19 cellular contexts compared by ENCODE assay signal in the genomic region with DNA sequence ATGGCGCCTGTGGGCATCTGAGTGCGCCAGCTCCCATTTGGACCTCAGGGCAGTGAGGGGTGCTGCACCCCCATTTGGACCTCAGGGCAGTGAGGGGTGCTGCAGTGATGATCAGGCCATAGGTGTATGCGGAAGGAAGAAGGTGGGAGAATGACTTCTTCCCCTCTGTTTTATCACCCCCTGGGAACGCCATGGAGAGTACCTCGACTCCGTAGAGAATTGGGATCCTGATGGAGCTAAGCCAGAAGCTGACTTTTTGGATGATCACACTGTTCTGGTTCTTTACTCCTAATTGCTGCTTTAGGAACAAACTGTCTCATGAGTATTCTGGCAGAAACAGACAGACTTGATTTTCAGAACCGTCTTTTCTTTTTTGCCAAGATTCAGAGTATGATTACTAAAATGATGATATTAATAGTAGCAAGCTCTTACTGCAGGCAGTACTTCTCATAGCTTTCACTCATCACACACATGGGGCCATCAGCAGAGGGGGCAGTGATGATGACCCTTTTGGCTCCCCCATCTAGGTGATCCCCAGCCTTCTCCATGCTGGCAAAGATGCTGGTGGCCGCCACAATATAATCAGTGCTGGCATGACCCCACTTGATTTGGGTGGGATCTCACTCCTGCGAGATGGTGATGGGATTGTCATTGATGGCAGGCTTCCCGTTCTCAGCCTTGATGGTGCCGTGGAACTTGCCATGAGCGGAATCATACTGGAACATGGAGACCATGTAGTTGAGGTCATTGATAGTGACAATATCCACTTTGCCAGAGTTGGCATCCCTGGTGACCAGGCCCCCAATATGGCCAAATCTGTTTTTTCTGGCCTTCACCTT. TPM values are rescaled to one million over a fixed set of nuclear protein-coding genes. Genes with fewer than 3 reads are reported as not detected.
DNase-seq lines count a peak whose midpoint lies in the region; ATAC-seq and TF ChIP-seq lines count a peak whose summit lies in the region.
"Had no signal": no experiment of that assay in that cellular context is flagged by ENCODE, and none has a peak within 500 bp of the region (broad histone marks: within the 10 kb centered on the region; RNA-seq: fewer than 3 reads in every experiment).

No MANE protein-coding gene starts in this region.

- H3K9me3 ChIP-seq in esophagus muscularis mucosa (no peaks in the 10 kb centered on the region), trophoblast cell (ENCODE audit: insufficient read depth, low read depth, low read length) (peaks cover 3% of the 10 kb centered on the region), transverse colon (no peaks in the 10 kb centered on the region)
- H3K9me3 ChIP-seq: SJCRH30 had no signal

- no peak overlapping the region for H4K8ac ChIP-seq in trophoblast cell (ENCODE audit: low read depth, low read length)

- intact Hi-C loops in left ventricle myocardium superior (cut with micrococcal nuclease), result no loop called here
- intact Hi-C loops in Right ventricle myocardium inferior (cut with DNase I), result no loop called here
- intact Hi-C loops in esophagus muscularis mucosa (cut with DNase I), result no loop called here
- intact Hi-C loops in transverse colon (cut with DNase I; ENCODE audit: low total_unique reads), result no loop called here

- no peak overlapping the region for H2AFZ ChIP-seq in trophoblast cell (ENCODE audit: insufficient read depth, low read length, poor library complexity)

- no peak overlapping the region for H3K18ac ChIP-seq in trophoblast cell (ENCODE audit: low read length)

- no peak for TF ChIP-seq CTCF in esophagus muscularis mucosa (IDR thresholded peaks at IDR 0.05)
- no peak for TF ChIP-seq CTCF in transverse colon (IDR thresholded peaks at IDR 0.05)

- H3K27me3 ChIP-seq in esophagus muscularis mucosa, result no peaks in the 10 kb centered on the region
- no peaks in the 10 kb centered on the region for H3K27me3 ChIP-seq in trophoblast cell (ENCODE audit: insufficient read depth, low read length)
- no peaks in the 10 kb centered on the region for H3K27me3 ChIP-seq in transverse colon
- H3K27me3 ChIP-seq: MG63, SJCRH30 had no signal

- H3K4ac ChIP-seq in trophoblast cell (ENCODE audit: low read depth, low read length), result no peak overlapping the region

- no peaks in the 10 kb centered on the region for H3K79me2 ChIP-seq in trophoblast cell (ENCODE audit: control insufficient read depth, insufficient read depth, low read length, poor library complexity)

- H3K4me2 ChIP-seq in trophoblast cell (ENCODE audit: low read length), result no peak overlapping the region

- ATAC-seq in left ventricle myocardium superior (peak; percentile 28), Right ventricle myocardium inferior (no peak), GM21576 (IDR thresholded peaks at IDR 0.05; ENCODE audit: unreplicated experiment) (no peak)

- no peak overlapping the region for H2BK120ac ChIP-seq in trophoblast cell (ENCODE audit: insufficient read depth, low read length, poor library complexity)

- H3K4me1 ChIP-seq in esophagus muscularis mucosa, result peaks cover 0 to 35% (median 27%) of the 10 kb centered on the region in 4 donors
- H3K4me1 ChIP-seq in trophoblast cell (ENCODE audit: control insufficient read depth in 1 of 2, insufficient read depth in 2 of 2, low read length in 2 of 2), result peaks cover 0 to 4% of the 10 kb centered on the region in 2 experiments
- peaks cover 7 to 30% (median 15%) of the 10 kb centered on the region in 4 donors for H3K4me1 ChIP-seq in transverse colon

- no peak overlapping the region for H3K23ac ChIP-seq in trophoblast cell (ENCODE audit: low read length)

- H3K4me3 ChIP-seq in esophagus muscularis mucosa (no peak overlapping the region), trophoblast cell (ENCODE audit: low read depth, low read length) (peak overlapping the region; percentile 43), transverse colon (no peak overlapping the region)
- H3K4me3 ChIP-seq: K562, MG63, SJCRH30 had no signal

- no peak overlapping the region for H3K14ac ChIP-seq in trophoblast cell (ENCODE audit: low read length)

- no peak overlapping the region for H2BK12ac ChIP-seq in trophoblast cell (ENCODE audit: low read length)

- DNase-seq in left ventricle myocardium superior, result no peak
- no peak for DNase-seq in Right ventricle myocardium inferior (ENCODE audit: missing footprints)
- no peak for DNase-seq in esophagus muscularis mucosa (ENCODE audit: extremely low spot score)
- DNase-seq in trophoblast cell, result no peak
- DNase-seq in transverse colon, result no peak
- no peak for DNase-seq in GM19238 (ENCODE audit: insufficient read length, low spot score)
- DNase-seq in NCI-H1092 treated with DMSO at 0.1 percent for 48 hours (lab: John Stamatoyannopoulos, UW), result no peak
- DNase-seq: DMS79; H7; MG63; NCI-H1417 treated with DMSO at 0.1 percent for 48 hours; NCI-H187; NCI-H2107; NCI-H748 treated with DMSO at 0.1 percent for 48 hours; NK-92 treated with Interleukin-12 subunit alpha and Interleukin-12 subunit beta, amount 100 ng/mL, for 24 hours had no signal

- TF ChIP-seq POLR2A in esophagus muscularis mucosa (IDR thresholded peaks at IDR 0.05; ENCODE audit: low read depth), result no peak
- no peak for TF ChIP-seq POLR2A in transverse colon (IDR thresholded peaks at IDR 0.05)

- no peak overlapping the region for H4K91ac ChIP-seq in trophoblast cell (ENCODE audit: low read depth, low read length)

- H3K36me3 ChIP-seq in esophagus muscularis mucosa (no peaks in the 10 kb centered on the region), trophoblast cell (ENCODE audit: control insufficient read depth in 1 of 2, insufficient read depth in 2 of 2, low read length in 2 of 2) (no peaks in the 10 kb centered on the region), transverse colon (no peaks in the 10 kb centered on the region)
- H3K36me3 ChIP-seq: MG63, SJCRH30 had no signal

- H3K79me1 ChIP-seq in trophoblast cell (ENCODE audit: low read length), result peaks cover 2% of the 10 kb centered on the region

- no peak overlapping the region for H2AK5ac ChIP-seq in trophoblast cell (ENCODE audit: low read length)

- no peak for TF ChIP-seq EP300 in esophagus muscularis mucosa (IDR thresholded peaks at IDR 0.05)
- TF ChIP-seq EP300 in transverse colon (IDR thresholded peaks at IDR 0.05; ENCODE audit: low read depth), result no peak

- no peak overlapping the region for H3K9ac ChIP-seq in trophoblast cell (ENCODE audit: low read length)

- in situ Hi-C loops in transverse colon (cut with MboI; ENCODE audit: low pct_ligation_motif_present in 1 of 4, low pct_unique_long_range_greater_than_20kb in 1 of 4, low sequenced_read_pairs in 3 of 4), result loop anchor here in 2 of 4 donors (25.0 kb wide), 1 partner anchor 247 kb away; no protein-coding TSS in a partner anchor

- H3K27ac ChIP-seq in esophagus muscularis mucosa (replicated peaks in 1 of 4), result peak overlapping the region in 3 of 4 donors; percentile 31 to 47 (median 36)
- H3K27ac ChIP-seq in trophoblast cell (ENCODE audit: low read depth, low read length), result no peak overlapping the region
- H3K27ac ChIP-seq in transverse colon, result peak overlapping the region in 3 of 4 donors; percentile 69 to 82 (median 73)
- H3K27ac ChIP-seq: RWPE1, SJCRH30 had no signal

- no peak overlapping the region for H2BK5ac ChIP-seq in trophoblast cell (ENCODE audit: low read depth, low read length, poor library complexity)

- no peak overlapping the region for H4K12ac ChIP-seq in trophoblast cell (ENCODE audit: low read depth, low read length)

- WGBS in esophagus muscularis mucosa, result 82% methylated on average over 12 of the region's 12 CpGs
- WGBS in trophoblast cell (ENCODE audit: extremely low coverage, insufficient coverage, insufficient read length), result no CpG with 5 or more reads among the region's 12 CpGs
- WGBS in transverse colon (ENCODE audit: low coverage in 1 of 2), 2 donors, result 92 to 94% methylated on average over 4 to 12 of the region's 12 CpGs

RNA-seq across cellular contexts. Expression of a gene that starts 10.3 kb away (rescaled TPM):
- total RNA-seq in left ventricle myocardium superior (36.3 TPM), Right ventricle myocardium inferior (39.1 TPM), esophagus muscularis mucosa (10 to 100 TPM; 42.6 to 62.1 (median 50.9) TPM), transverse colon (10 to 100 TPM; 34.4 to 77.3 (median 66.5) TPM)
- 63.6 and 64.8 TPM in 2 replicates for polyA plus RNA-seq in trophoblast cell (2013)
